8 cellular contexts compared by ENCODE assay signal in genomic region chr1:203006948-203007871, GRCh38. TPM values are rescaled to one million over a fixed set of nuclear protein-coding genes. Genes with fewer than 3 reads are reported as not detected.
DNase-seq lines count a peak whose midpoint lies in the region; ATAC-seq and TF ChIP-seq lines count a peak whose summit lies in the region.

TSS of gene TMEM183A (plus strand) at chr1:203007374. CDS start at chr1:203007466, 92 bp downstream.

- H3K79me2 ChIP-seq in Loucy (ENCODE audit: insufficient read depth, low read length): peaks cover 50% of the 10 kb centered on the region

- peak within 1 kb of the TSS; percentile 97 to 98 for H3K27ac Mint-ChIP-seq in natural killer cell

- peak within 1 kb of the TSS; percentile 85 for H3K4me3 ChIP-seq in Loucy (ENCODE audit: low read length, poor library complexity, severe bottlenecking)

- no peaks in the 10 kb centered on the region for H3K9me3 Mint-ChIP-seq in natural killer cell

- no peaks in the 10 kb centered on the region; the same call in 1 of the 2 replicates for H3F3A ChIP-seq in Loucy (ENCODE audit: low read depth)

- H3K27me3 ChIP-seq in Loucy (ENCODE audit: insufficient read depth, low read length, poor library complexity, severe bottlenecking): no peaks in the 10 kb centered on the region

- ATAC-seq in natural killer cell: peak; percentile 93 to 96 (median 94)

- peaks cover 30 to 36% of the 10 kb centered on the region in 2 donors for H3K4me1 Mint-ChIP-seq in natural killer cell

- no peaks in the 10 kb centered on the region for H3K27me3 Mint-ChIP-seq in natural killer cell (ENCODE audit: low read depth in 2 of 2)

- peaks cover 21% of the 10 kb centered on the region for H3K4me1 ChIP-seq in Loucy (ENCODE audit: insufficient read depth, low read length, poor library complexity, severe bottlenecking)

- H3K9me2 ChIP-seq in Loucy (replicated peaks; ENCODE audit: low read depth, low read length): no peaks in the 10 kb centered on the region

- H3K36me3 ChIP-seq in Loucy (ENCODE audit: insufficient read depth, low read length): peaks cover 12% of the 10 kb centered on the region; the same call in 1 of the 2 replicates

- peak within 1 kb of the TSS; percentile 94 for H3K4me2 ChIP-seq in Loucy (ENCODE audit: low read depth, low read length, poor library complexity, severe bottlenecking)

- TF ChIP-seq POLR2A in Raji (IDR thresholded peaks at IDR 0.05; ENCODE audit: insufficient read depth, low read depth, low read length): peak; percentile 98

- DNase-seq in EH (ENCODE audit: low read depth) (peak; percentile 97), H4 (ENCODE audit: low spot score) (peak; percentile 97), fibroblast of peridontal ligament (ENCODE audit: extremely low read depth) (peak; percentile 97), natural killer cell (peak; percentile 91)
- peak; percentile 89 for DNase-seq in activated T-helper 9 cell treated with anti-CD3 and anti-CD28 coated beads, Interleukin-2, amount 50 U/mL, for 16 hours (ENCODE audit: low read depth)
- peak; percentile 94 for DNase-seq in stimulated activated naive CD4-positive, alpha-beta T cell treated with Interleukin-2 at 50 U/mL for 16 hours (lab: John Stamatoyannopoulos, UW)

- H3K9ac ChIP-seq in Loucy (ENCODE audit: low read depth, low read length, poor library complexity, severe bottlenecking): peak within 1 kb of the TSS; percentile 89

- peak within 1 kb of the TSS; percentile 82 for H2AFZ ChIP-seq in Loucy (ENCODE audit: low read length)

- no peaks in the 10 kb centered on the region for H3K9me3 ChIP-seq in Loucy (ENCODE audit: insufficient read depth, low read depth, low read length)

- H4K20me1 ChIP-seq in Loucy (ENCODE audit: insufficient read depth, low read length, poor library complexity, severe bottlenecking): peaks cover 29% of the 10 kb centered on the region

- peak within 1 kb of the TSS; percentile 96 for H3K4me3 Mint-ChIP-seq in natural killer cell

- TF ChIP-seq CTCF in Loucy (conservative IDR thresholded peaks at IDR 0.05; ENCODE audit: low read length): no peak
- TF ChIP-seq CTCF in natural killer cell (IDR thresholded peaks at IDR 0.05): no peak

- peaks cover 3% of the 10 kb centered on the region for H3K36me3 Mint-ChIP-seq in natural killer cell

- intact Hi-C loops in natural killer cell (cut with micrococcal nuclease): loop anchor here (2.0 to 5.0 kb wide), 3 partner anchors 18 to 200 kb away; partner anchors contain the start of gene KDM5B

RNA-seq across cellular contexts. Expression of gene TMEM183A, which starts in this region (rescaled TPM):
- total RNA-seq in H4 (2014; rRNA removed; shearing (Covaris generic)): 82.8 and 82.9 TPM in 2 replicates
- total RNA-seq in natural killer cell: 100 to 1,000 TPM; 127 to 147 (median 143) TPM

Comparison
In these comparisons a context has a peak if more than half of its experiments do, and no peak if none do; other contexts are left out.
1. Peak in every context shown above with its lines: DNase-seq, ATAC-seq and H3K4me3 ChIP-seq.